In the genomic region with DNA sequence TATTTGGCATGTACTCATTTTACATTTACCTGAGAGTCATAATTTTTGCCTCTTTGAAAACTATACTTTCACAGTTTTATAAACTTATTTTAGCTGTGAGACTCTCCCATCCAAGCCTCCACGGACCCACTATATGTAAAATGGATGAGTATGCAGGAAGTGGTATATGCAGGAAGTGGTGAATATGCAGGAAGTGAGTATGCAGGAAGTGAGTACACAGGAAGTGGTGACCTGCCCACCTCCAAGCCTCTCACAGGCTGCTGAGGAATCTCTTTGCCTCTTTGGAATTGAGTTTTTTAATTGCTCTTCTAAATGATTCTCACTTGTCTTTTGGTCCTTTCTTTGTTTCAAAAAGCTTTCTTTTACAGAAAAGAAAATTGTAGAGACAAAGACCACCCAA, we compare ENCODE assay signal across 8 cellular contexts.
DNase-seq lines count a peak whose midpoint lies in the region; ATAC-seq and TF ChIP-seq lines count a peak whose summit lies in the region.

No MANE protein-coding gene starts in this region.

- POLR2A ChIA-PET in HEK293 (lab: Yijun Ruan, JAX) = no interaction called here

- H3K27ac ChIP-seq in DND-41 (ENCODE audit: low read length) = peak overlapping the region; percentile 68
- no peak overlapping the region for H3K27ac ChIP-seq in HEK293 (ENCODE audit: extremely low read depth, low read depth, low read length)
- peak overlapping the region; percentile 52 for H3K27ac ChIP-seq in RWPE2 (ENCODE audit: poor library complexity, severe bottlenecking)
- peak overlapping the region; percentile 25 for H3K27ac ChIP-seq in brain microvascular endothelial cell

- H3K4me3 ChIP-seq in DND-41 (ENCODE audit: low read depth in 1 of 2, low read length in 2 of 2) (peak overlapping the region in 1 of 2 experiments; percentile 46; a peak in 1 of 4 replicates), HEK293 (ENCODE audit: low read depth, low read length) (no peak overlapping the region), RWPE2 (ENCODE audit: severe bottlenecking) (no peak overlapping the region), brain microvascular endothelial cell (ENCODE audit: low read depth, low read length) (no peak overlapping the region)

- CTCF ChIA-PET in HEK293 (lab: Yijun Ruan, JAX) = no interaction called here

- H3K79me2 ChIP-seq in DND-41 (ENCODE audit: insufficient read depth, low read length) = no peaks in the 10 kb centered on the region

- H4K20me1 ChIP-seq in DND-41 (ENCODE audit: insufficient read depth, low read length) = no peaks in the 10 kb centered on the region

- no peaks in the 10 kb centered on the region for H3K27me3 ChIP-seq in DND-41 (ENCODE audit: insufficient read depth, low read length, poor library complexity)
- H3K27me3 ChIP-seq in RWPE2 (ENCODE audit: insufficient read depth, poor library complexity, severe bottlenecking) = no peaks in the 10 kb centered on the region
- H3K27me3 ChIP-seq in brain microvascular endothelial cell (replicated peaks) = no peaks in the 10 kb centered on the region

- TF ChIP-seq CTCF in DND-41 (IDR thresholded peaks at IDR 0.05; ENCODE audit: borderline replicate concordance, extremely low read depth, low read length, poor library complexity, severe bottlenecking) (no peak), HEK293 (tag by site-specific recombination; IDR thresholded peaks at IDR 0.05) (no peak), RWPE2 (IDR thresholded peaks at IDR 0.05; ENCODE audit: poor library complexity, severe bottlenecking) (no peak), brain microvascular endothelial cell (IDR thresholded peaks at IDR 0.05; ENCODE audit: low read depth, low read length, missing control alignments) (no peak), GM13977 (IDR thresholded peaks at IDR 0.05; ENCODE audit: extremely low read depth, insufficient read depth, missing control alignments) (no peak), osteocyte (IDR thresholded peaks at IDR 0.05) (no peak)

- no peaks in the 10 kb centered on the region for H3K4me1 Mint-ChIP-seq in osteocyte (ENCODE audit: unreplicated experiment)

- in situ Hi-C loops in brain microvascular endothelial cell (cut with HindIII; ENCODE audit: low pct_ligation_motif_present, low sequenced_read_pairs) = no loop called here
- in situ Hi-C loops in GM13977 (cut with MboI; ENCODE audit: low pct_unique_long_range_greater_than_20kb, low sequenced_read_pairs, unreplicated experiment) = no loop called here

- H3K27me3 Mint-ChIP-seq in osteocyte (ENCODE audit: unreplicated experiment) = peaks cover 4% of the 10 kb centered on the region

- peaks cover 26% of the 10 kb centered on the region for H3K9me3 ChIP-seq in DND-41 (ENCODE audit: insufficient read depth, low read length, severe bottlenecking)
- no peaks in the 10 kb centered on the region for H3K9me3 ChIP-seq in HEK293 (ENCODE audit: control insufficient read depth, insufficient read depth, low read depth, low read length)
- H3K9me3 ChIP-seq in RWPE2 (ENCODE audit: severe bottlenecking) = no peaks in the 10 kb centered on the region

- peak overlapping the region; percentile 60 for H2AFZ ChIP-seq in DND-41 (ENCODE audit: low read depth, low read length)

- peak; percentile 100 for ATAC-seq in DND-41 (ENCODE audit: insufficient read depth, low read depth)
- peak; percentile 60; the same call in 1 of the 3 replicates for ATAC-seq in RWPE2 (ENCODE audit: low read depth)

- H3K4me3 Mint-ChIP-seq in osteocyte (ENCODE audit: unreplicated experiment) = no peak overlapping the region

- H3K36me3 ChIP-seq in DND-41 (ENCODE audit: insufficient read depth, low read length) (no peaks in the 10 kb centered on the region), HEK293 (ENCODE audit: control insufficient read depth in 2 of 2, insufficient read depth in 1 of 2, low read length in 2 of 2) (no peaks in the 10 kb centered on the region), RWPE2 (ENCODE audit: low read depth) (no peaks in the 10 kb centered on the region), brain microvascular endothelial cell (replicated peaks) (no peaks in the 10 kb centered on the region)

- H3K4me2 ChIP-seq in DND-41 (ENCODE audit: insufficient read depth, low read length) = peak overlapping the region; percentile 24; the same call in 1 of the 2 replicates

- H3K27ac Mint-ChIP-seq in osteocyte (ENCODE audit: unreplicated experiment) = no peak overlapping the region

- H3K4me1 ChIP-seq in DND-41 (ENCODE audit: insufficient read depth, low read length) = peaks cover 17% of the 10 kb centered on the region
- H3K4me1 ChIP-seq in HEK293 (ENCODE audit: control insufficient read depth, insufficient read depth, low read length) = no peaks in the 10 kb centered on the region
- H3K4me1 ChIP-seq in RWPE2 (ENCODE audit: insufficient read depth, poor library complexity, severe bottlenecking) = peaks cover 7% of the 10 kb centered on the region

- H3K9ac ChIP-seq in DND-41 (ENCODE audit: low read depth, low read length) = no peak overlapping the region

- no peaks in the 10 kb centered on the region for H3K36me3 Mint-ChIP-seq in osteocyte (ENCODE audit: unreplicated experiment)

- DNase-seq in DND-41 (peak; percentile 76), RWPE2 (ENCODE audit: low spot score) (no peak), brain microvascular endothelial cell (peak; percentile 10), occipital lobe (lab: John Stamatoyannopoulos, UW) (no peak), GM13977 (ENCODE audit: low spot score) (no peak), osteocyte (ENCODE audit: extremely low spot score, unreplicated experiment) (no peak)
- peak in 4 of 6 experiments; percentile 2 to 71 (median 63) for DNase-seq in stimulated activated naive CD4-positive, alpha-beta T cell (lab: John Stamatoyannopoulos, UW)

- H3K9me3 Mint-ChIP-seq in osteocyte (ENCODE audit: unreplicated experiment) = peaks cover 27% of the 10 kb centered on the region

TF ChIP-seq in HEK293, 187 proteins besides CTCF, POLR2A, EP300 and RAD21:
- TF ChIP-seq ZFP41 (tag by site-specific recombination; IDR thresholded peaks at IDR 0.05; ENCODE audit: borderline replicate concordance) = no peak
- TF ChIP-seq ZSCAN23 (tag by site-specific recombination; IDR thresholded peaks at IDR 0.05) = no peak
- TF ChIP-seq ZSCAN16 (tag by site-specific recombination; IDR thresholded peaks at IDR 0.05) = no peak
- TF ChIP-seq, protein P1, sequence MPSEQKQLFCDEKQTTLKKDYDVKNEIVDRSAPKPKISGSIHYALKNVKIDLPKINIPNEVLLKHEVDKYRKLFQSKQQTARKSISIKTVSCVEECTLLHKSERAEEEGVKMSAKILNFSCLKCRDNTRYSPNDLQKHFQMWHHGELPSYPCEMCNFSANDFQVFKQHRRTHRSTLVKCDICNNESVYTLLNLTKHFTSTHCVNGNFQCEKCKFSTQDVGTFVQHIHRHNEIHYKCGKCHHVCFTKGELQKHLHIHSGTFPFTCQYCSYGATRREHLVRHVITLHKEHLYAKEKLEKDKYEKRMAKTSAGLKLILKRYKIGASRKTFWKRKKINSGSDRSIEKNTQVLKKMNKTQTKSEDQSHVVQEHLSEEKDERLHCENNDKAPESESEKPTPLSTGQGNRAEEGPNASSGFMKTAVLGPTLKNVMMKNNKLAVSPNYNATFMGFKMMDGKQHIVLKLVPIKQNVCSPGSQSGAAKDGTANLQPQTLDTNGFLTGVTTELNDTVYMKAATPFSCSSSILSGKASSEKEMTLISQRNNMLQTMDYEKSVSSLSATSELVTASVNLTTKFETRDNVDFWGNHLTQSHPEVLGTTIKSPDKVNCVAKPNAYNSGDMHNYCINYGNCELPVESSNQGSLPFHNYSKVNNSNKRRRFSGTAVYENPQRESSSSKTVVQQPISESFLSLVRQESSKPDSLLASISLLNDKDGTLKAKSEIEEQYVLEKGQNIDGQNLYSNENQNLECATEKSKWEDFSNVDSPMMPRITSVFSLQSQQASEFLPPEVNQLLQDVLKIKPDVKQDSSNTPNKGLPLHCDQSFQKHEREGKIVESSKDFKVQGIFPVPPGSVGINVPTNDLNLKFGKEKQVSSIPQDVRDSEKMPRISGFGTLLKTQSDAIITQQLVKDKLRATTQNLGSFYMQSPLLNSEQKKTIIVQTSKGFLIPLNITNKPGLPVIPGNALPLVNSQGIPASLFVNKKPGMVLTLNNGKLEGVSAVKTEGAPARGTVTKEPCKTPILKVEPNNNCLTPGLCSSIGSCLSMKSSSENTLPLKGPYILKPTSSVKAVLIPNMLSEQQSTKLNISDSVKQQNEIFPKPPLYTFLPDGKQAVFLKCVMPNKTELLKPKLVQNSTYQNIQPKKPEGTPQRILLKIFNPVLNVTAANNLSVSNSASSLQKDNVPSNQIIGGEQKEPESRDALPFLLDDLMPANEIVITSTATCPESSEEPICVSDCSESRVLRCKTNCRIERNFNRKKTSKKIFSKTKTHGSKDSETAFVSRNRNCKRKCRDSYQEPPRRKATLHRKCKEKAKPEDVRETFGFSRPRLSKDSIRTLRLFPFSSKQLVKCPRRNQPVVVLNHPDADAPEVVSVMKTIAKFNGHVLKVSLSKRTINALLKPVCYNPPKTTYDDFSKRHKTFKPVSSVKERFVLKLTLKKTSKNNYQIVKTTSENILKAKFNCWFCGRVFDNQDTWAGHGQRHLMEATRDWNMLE (tag by site-specific recombination; conservative IDR thresholded peaks at IDR 0.05; ENCODE audit: low read depth) = peak; percentile 26; the same call in 1 of the 2 replicates
- TF ChIP-seq ZNF302 (tag by site-specific recombination; IDR thresholded peaks at IDR 0.05; ENCODE audit: low read depth) = no peak
- TF ChIP-seq ZNF585B (tag by site-specific recombination; IDR thresholded peaks at IDR 0.05) = no peak

Comparison
In these comparisons a context has a peak if more than half of its experiments do, and no peak if none do; other contexts are left out.
1. DNase-seq: peak in DND-41 (single experiment), brain microvascular endothelial cell (single experiment) and stimulated activated naive CD4-positive, alpha-beta T cell (4 of 6); none in RWPE2 (single experiment), occipital lobe (single experiment), GM13977 (single experiment) and osteocyte (single experiment).